8 cellular contexts compared by ENCODE assay signal in the genomic region with DNA sequence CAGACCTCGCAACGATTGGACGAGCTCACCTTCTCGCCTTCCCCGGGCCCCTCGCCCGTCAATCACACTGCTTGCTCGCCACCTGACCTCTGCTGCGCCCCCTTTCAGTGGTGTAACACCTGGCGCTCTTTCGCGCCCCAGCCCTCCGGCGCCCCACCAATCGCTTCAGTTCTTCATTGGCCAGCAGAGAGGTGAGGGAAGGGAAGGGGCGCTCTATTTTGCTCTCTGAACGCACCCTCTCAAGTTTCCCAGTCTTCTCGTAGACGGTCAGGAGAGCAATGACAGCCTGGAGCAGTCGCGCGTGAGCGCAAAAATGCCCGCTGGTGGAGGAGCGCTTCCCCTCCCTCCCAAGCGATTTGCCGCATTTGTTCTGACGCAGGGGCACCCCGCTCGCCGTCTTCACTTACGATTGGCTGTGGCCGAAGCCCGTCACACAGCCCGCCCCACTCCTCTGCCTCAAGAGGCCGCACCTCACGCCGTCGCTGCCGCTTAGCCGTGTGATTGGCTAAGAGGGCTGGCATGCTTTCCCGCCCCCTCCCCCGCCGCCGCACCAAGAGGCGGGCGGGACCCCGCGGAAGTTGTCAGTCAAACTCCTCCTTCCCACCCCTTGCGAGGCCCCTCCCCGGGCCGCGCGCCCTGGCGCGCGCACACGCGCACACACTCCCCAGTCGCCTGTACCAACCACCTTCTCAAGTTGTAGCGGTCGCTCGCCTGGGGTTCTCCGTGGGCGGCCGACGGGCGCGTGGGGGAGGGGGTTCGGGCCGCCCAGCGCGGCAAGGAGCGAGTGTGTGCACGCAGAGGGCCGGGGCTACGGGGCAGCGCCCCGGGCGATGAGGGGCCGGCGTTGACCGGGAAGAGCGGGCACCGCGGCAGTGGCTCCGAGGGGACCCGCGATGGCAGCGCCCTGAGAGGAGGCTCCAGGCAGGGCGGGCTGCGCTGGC. TPM values are rescaled to one million over a fixed set of nuclear protein-coding genes. Genes with fewer than 3 reads are reported as not detected.
DNase-seq lines count a peak whose midpoint lies in the region; ATAC-seq and TF ChIP-seq lines count a peak whose summit lies in the region.

Gene PPP2R5A, plus strand, starts transcription at position 667 of the 941 bp plus-strand sequence. CDS start 701 bp downstream, outside the sequence.

- no peaks in the 10 kb centered on the region for H3K36me3 Mint-ChIP-seq in type B pancreatic cell

- H3K79me1 ChIP-seq in trophoblast cell (ENCODE audit: low read length), result peaks cover 8% of the 10 kb centered on the region

- peak within 1 kb of the TSS; percentile 41 for H3K14ac ChIP-seq in trophoblast cell (ENCODE audit: low read length)

- DNase-seq in NCI-H1417 (lab: John Stamatoyannopoulos, UW) (peak; percentile 94 to 99 (median 99)), SW480 (ENCODE audit: low spot score) (peak; percentile 99), adipocyte (ENCODE audit: low read depth) (peak; percentile 99), cardiac muscle cell (ENCODE audit: low read depth in 1 of 2, low spot score in 1 of 2) (peak; percentile 99 to 100), trophoblast cell (peak; percentile 99), type B pancreatic cell (ENCODE audit: extremely low spot score, unreplicated experiment) (peak; percentile 98)

- TF ChIP-seq CTCF in GM12872 (IDR thresholded peaks at IDR 0.05; ENCODE audit: insufficient read depth, low read depth, low read length) (peak; percentile 48; the same call in 2 of the 3 replicates), cardiac muscle cell (IDR thresholded peaks at IDR 0.05; ENCODE audit: low read depth, low read length) (peak; percentile 12), type B pancreatic cell (conservative IDR thresholded peaks at IDR 0.05) (peak; percentile 50)

- peak within 1 kb of the TSS; percentile 24 for H3K4ac ChIP-seq in trophoblast cell (ENCODE audit: low read depth, low read length)

- H3K4me2 ChIP-seq in trophoblast cell (ENCODE audit: low read length), result peak within 1 kb of the TSS; percentile 100

- no peak within 1 kb of the TSS for H2BK12ac ChIP-seq in trophoblast cell (ENCODE audit: low read length)

- peak within 1 kb of the TSS; percentile 45 for H4K91ac ChIP-seq in trophoblast cell (ENCODE audit: low read depth, low read length)

- H3K23ac ChIP-seq in trophoblast cell (ENCODE audit: low read length), result no peak within 1 kb of the TSS

- H3K27me3 ChIP-seq in adipocyte (replicated peaks; ENCODE audit: control insufficient read depth, insufficient read depth, low read length), result no peaks in the 10 kb centered on the region
- no peaks in the 10 kb centered on the region for H3K27me3 ChIP-seq in cardiac muscle cell
- H3K27me3 ChIP-seq in trophoblast cell (ENCODE audit: insufficient read depth, low read length), result no peaks in the 10 kb centered on the region

- ATAC-seq in HG02759 (IDR thresholded peaks at IDR 0.05; ENCODE audit: unreplicated experiment), result peak; percentile 90

- peak within 1 kb of the TSS; percentile 100 for H2AFZ ChIP-seq in trophoblast cell (ENCODE audit: insufficient read depth, low read length, poor library complexity)

- H3K27ac ChIP-seq in cardiac muscle cell (peak within 1 kb of the TSS; percentile 92), trophoblast cell (ENCODE audit: low read depth, low read length) (peak within 1 kb of the TSS; percentile 66)

- H3K4me1 ChIP-seq in adipocyte (ENCODE audit: control insufficient read depth, insufficient read depth, low read length) (peaks cover 30% of the 10 kb centered on the region), cardiac muscle cell (ENCODE audit: low read depth) (peaks cover 26% of the 10 kb centered on the region), trophoblast cell (ENCODE audit: control insufficient read depth in 1 of 2, insufficient read depth in 2 of 2, low read length in 2 of 2) (peaks cover 0 to 6% of the 10 kb centered on the region in 2 experiments)

- peak within 1 kb of the TSS; percentile 71 for H2BK120ac ChIP-seq in trophoblast cell (ENCODE audit: insufficient read depth, low read length, poor library complexity)

- H3K18ac ChIP-seq in trophoblast cell (ENCODE audit: low read length), result peak within 1 kb of the TSS; percentile 59

- H3K27ac Mint-ChIP-seq in type B pancreatic cell, result peak within 1 kb of the TSS; percentile 100

- H3K36me3 ChIP-seq in adipocyte (ENCODE audit: control insufficient read depth, insufficient read depth, low read length, severe bottlenecking), result no peaks in the 10 kb centered on the region
- no peaks in the 10 kb centered on the region for H3K36me3 ChIP-seq in cardiac muscle cell
- no peaks in the 10 kb centered on the region for H3K36me3 ChIP-seq in trophoblast cell (ENCODE audit: control insufficient read depth in 1 of 2, insufficient read depth in 2 of 2, low read length in 2 of 2)

- WGBS in trophoblast cell (ENCODE audit: extremely low coverage, insufficient coverage, insufficient read length), result no CpG with 5 or more reads among the region's 92 CpGs

- H3K9me3 Mint-ChIP-seq in type B pancreatic cell, result no peaks in the 10 kb centered on the region

- peak within 1 kb of the TSS; percentile 56 for H4K12ac ChIP-seq in trophoblast cell (ENCODE audit: low read depth, low read length)

- peak within 1 kb of the TSS; percentile 97 for H3K9ac ChIP-seq in adipocyte (ENCODE audit: low read length)
- H3K9ac ChIP-seq in trophoblast cell (ENCODE audit: low read length), result peak within 1 kb of the TSS; percentile 91

- H3K4me1 Mint-ChIP-seq in type B pancreatic cell (ENCODE audit: unreplicated experiment), result peaks cover 11% of the 10 kb centered on the region

- peak within 1 kb of the TSS; percentile 45 for H2BK5ac ChIP-seq in trophoblast cell (ENCODE audit: low read depth, low read length, poor library complexity)

- peak within 1 kb of the TSS; percentile 84 for H4K8ac ChIP-seq in trophoblast cell (ENCODE audit: low read depth, low read length)

- H3K79me2 ChIP-seq in trophoblast cell (ENCODE audit: control insufficient read depth, insufficient read depth, low read length, poor library complexity), result peaks cover 5% of the 10 kb centered on the region

- H3K4me3 ChIP-seq in adipocyte (ENCODE audit: low read length) (peak within 1 kb of the TSS; percentile 100), cardiac muscle cell (peak within 1 kb of the TSS; percentile 63), trophoblast cell (ENCODE audit: low read depth, low read length) (peak within 1 kb of the TSS; percentile 99)

- peak within 1 kb of the TSS; percentile 99 for H3K4me3 Mint-ChIP-seq in type B pancreatic cell

- H3K27me3 Mint-ChIP-seq in type B pancreatic cell, result peaks cover 3% of the 10 kb centered on the region

- H2AK5ac ChIP-seq in trophoblast cell (ENCODE audit: low read length), result no peak within 1 kb of the TSS

- no peaks in the 10 kb centered on the region for H3K9me3 ChIP-seq in adipocyte (ENCODE audit: control insufficient read depth, low read length)
- no peaks in the 10 kb centered on the region for H3K9me3 ChIP-seq in cardiac muscle cell (ENCODE audit: low read depth)
- no peaks in the 10 kb centered on the region for H3K9me3 ChIP-seq in trophoblast cell (ENCODE audit: insufficient read depth, low read depth, low read length)

RNA-seq across cellular contexts. Expression of gene PPP2R5A, which starts in this region (rescaled TPM):
- total RNA-seq in cardiac muscle cell (51.7 and 70.4 TPM in 2 replicates), type B pancreatic cell (ENCODE audit: low replicate concordance) (20.6 and 34.0 TPM in 2 replicates)
- polyA plus RNA-seq in cardiac muscle cell, result 65.0 and 67.4 TPM in 2 replicates
- 7.5 and 7.7 TPM in 2 replicates for polyA plus RNA-seq in trophoblast cell (2013)

Comparison
In these comparisons a context has a peak if more than half of its experiments do, and no peak if none do; other contexts are left out.
1. Peak in every context shown above with its lines: DNase-seq, ATAC-seq, H3K4me3 ChIP-seq and H3K27ac ChIP-seq.